Comparison of ENCODE assay signal across 8 cellular contexts in the genomic region with DNA sequence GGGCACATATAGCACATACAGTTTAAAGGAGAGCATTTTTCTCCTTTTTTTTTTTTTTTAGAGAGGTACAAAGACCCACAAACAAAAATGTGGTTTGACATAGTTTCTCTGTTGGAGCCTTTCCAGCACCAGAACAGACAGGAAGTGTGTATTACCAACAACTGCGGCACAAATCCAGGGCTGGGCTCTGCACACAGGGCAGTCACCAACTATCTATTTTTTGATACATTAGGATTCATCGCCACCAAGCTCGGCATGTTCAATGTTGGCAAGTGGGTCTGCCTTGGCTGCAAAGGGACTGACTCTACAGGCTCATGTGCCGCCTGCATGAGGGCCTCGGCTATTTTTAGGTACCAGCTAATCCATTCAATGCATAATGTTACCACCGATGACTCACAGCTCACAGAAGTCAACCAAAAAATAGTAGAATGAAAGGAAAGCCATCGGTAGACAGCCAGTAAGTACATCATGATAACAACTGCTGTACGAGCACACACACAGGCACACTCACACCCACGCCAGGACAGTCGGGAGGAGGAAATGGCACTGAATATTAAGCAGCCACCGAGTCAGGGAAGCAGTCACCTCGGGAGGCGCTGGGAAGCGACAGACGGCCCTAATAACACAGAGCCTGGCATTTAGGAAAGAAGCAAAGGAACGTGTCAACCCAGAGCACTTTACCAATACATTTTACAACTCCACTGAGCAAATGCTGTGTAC.
A peak's percentile ranks its signal among the peaks of the same experiment; 100 is the strongest.
DNase-seq lines count a peak whose midpoint lies in the region; ATAC-seq and TF ChIP-seq lines count a peak whose summit lies in the region.

No MANE protein-coding gene starts in this region.

- intact Hi-C loops in HCT116 (cut with micrococcal nuclease) (no loop called here), left colon (cut with DNase I, micrococcal nuclease) (no loop called here)

- RAD21 ChIA-PET in HCT116 (lab: Charles Lee; ENCODE audit: low non-redundant PET in 1 of 2, low total read pairs in 2 of 2, uncharacterized antibody in 2 of 2, unreplicated experiment in 2 of 2) = interaction anchor here in 1 of 2 experiments (0.7 kb wide), 1 partner anchor 979 kb away, joined by 3 read pairs; no protein-coding TSS in a partner anchor

- H3K9me2 ChIP-seq in HCT116 (ENCODE audit: insufficient read depth) = no peaks in the 10 kb centered on the region

- no peak for TF ChIP-seq RAD21 in HCT116 (IDR thresholded peaks at IDR 0.05; ENCODE audit: low read depth)

- peak overlapping the region; percentile 48 for H3K9ac ChIP-seq in HCT116 (ENCODE audit: low read length)

- H3K9me3 ChIP-seq in HCT116 (ENCODE audit: control insufficient read depth in 1 of 2, insufficient read depth in 1 of 2, low read depth in 1 of 2, low read length in 2 of 2) = no peaks in the 10 kb centered on the region

- no peaks in the 10 kb centered on the region for H3K79me2 ChIP-seq in HCT116 (ENCODE audit: insufficient read depth, low read length)

- TF ChIP-seq POLR2A in HCT116 (IDR thresholded peaks at IDR 0.05; ENCODE audit: borderline replicate concordance, extremely low read depth, insufficient read depth, insufficient read length) = no peak

- no peaks in the 10 kb centered on the region for H3K9me3 Mint-ChIP-seq in central memory CD8-positive, alpha-beta T cell

- CTCF ChIA-PET in HCT116 (lab: Charles Lee) = interaction anchor here (0.9 to 1.7 kb wide), 3 partner anchors 13 to 766 kb away, joined by 3 to 4 read pairs (median 3); no protein-coding TSS in a partner anchor

- no peaks in the 10 kb centered on the region for H3K36me3 ChIP-seq in HCT116 (ENCODE audit: control insufficient read depth in 1 of 2, insufficient read depth in 2 of 2, low read length in 2 of 2)

- no peaks in the 10 kb centered on the region for H3K27me3 Mint-ChIP-seq in central memory CD8-positive, alpha-beta T cell

- H3K4me3 ChIP-seq in HCT116 (replicated peaks in 1 of 2; ENCODE audit: low read depth in 1 of 2, low read length in 2 of 2) = peak overlapping the region; percentile 8 to 48

- peak overlapping the region; percentile 75 for H3K4me3 Mint-ChIP-seq in central memory CD8-positive, alpha-beta T cell

- POLR2A ChIA-PET in HCT116 (lab: Charles Lee) = no interaction called here

- ATAC-seq in HCT116 = peak; percentile 74
- peak; percentile 66 to 72 for ATAC-seq in activated CD4-positive, CD25-positive, alpha-beta regulatory T cell treated with anti-CD3 and anti-CD28 coated beads, Interleukin-2, amount 50 U/mL, for 24 hours
- peak; percentile 57 for ATAC-seq in central memory CD8-positive, alpha-beta T cell (replicated peaks; ENCODE audit: extremely low read depth, poor library complexity, severe bottlenecking)
- ATAC-seq in left colon = peak; percentile 34

- peak overlapping the region; percentile 86 for H3K4me2 ChIP-seq in HCT116 (ENCODE audit: low read length)

- H3K27ac ChIP-seq in HCT116 (ENCODE audit: low read depth, low read length) = peak overlapping the region; percentile 65

- H3K4me1 Mint-ChIP-seq in central memory CD8-positive, alpha-beta T cell = peaks cover 66% of the 10 kb centered on the region

- no TSS peak for BruUV-seq in HCT116 (replicated peaks; lab: Mats Ljungman, UMichigan)

- H4K20me1 ChIP-seq in HCT116 (ENCODE audit: insufficient read depth) = no peaks in the 10 kb centered on the region

- peak overlapping the region; percentile 52 for H2AFZ ChIP-seq in HCT116 (ENCODE audit: low read depth, low read length, poor library complexity, severe bottlenecking)

- DNase-seq in GM04503 (ENCODE audit: low read depth) = peak; percentile 90
- peak; percentile 59 for DNase-seq in HCT116 (ENCODE audit: low read depth, low spot score)
- DNase-seq in NAMALWA (ENCODE audit: low spot score) = peak; percentile 84
- DNase-seq in central memory CD8-positive, alpha-beta T cell (ENCODE audit: low spot score in 2 of 2) = peak; percentile 48 to 66
- DNase-seq in left colon = peak in 1 of 2 donors; percentile 37
- DNase-seq in stimulated activated CD4-positive, alpha-beta T cell treated with anti-CD3 and anti-CD28 coated beads, Interleukin-2, amount 100 ng/mL, for 4 hours (ENCODE audit: low read depth) = peak; percentile 57
- no peak for DNase-seq in NCI-H345 (lab: John Stamatoyannopoulos, UW)

- H3K4me1 ChIP-seq in HCT116 (ENCODE audit: control insufficient read depth in 1 of 2, insufficient read depth in 2 of 2, low read length in 2 of 2) = peaks cover 49 to 73% of the 10 kb centered on the region in 2 experiments

- H3K27me3 ChIP-seq in HCT116 (ENCODE audit: insufficient read depth, low read length) = no peaks in the 10 kb centered on the region

- peak overlapping the region; percentile 91 for H3K27ac Mint-ChIP-seq in central memory CD8-positive, alpha-beta T cell (ENCODE audit: low read depth)

- peaks cover 20% of the 10 kb centered on the region for H3K36me3 Mint-ChIP-seq in central memory CD8-positive, alpha-beta T cell (ENCODE audit: insufficient read depth)

- TF ChIP-seq CTCF in HCT116 (IDR thresholded peaks at IDR 0.05 in 2 of 3, conservative IDR thresholded peaks at IDR 0.05 in 1 of 3; ENCODE audit: borderline replicate concordance in 1 of 3, insufficient read depth in 1 of 3, low read depth in 2 of 3, low read length in 2 of 3) = no peak

TF ChIP-seq in HCT116, 20 proteins besides CTCF, POLR2A, EP300 and RAD21 (continues in another document):
- peak; percentile 59; the same call in 1 of the 2 replicates for TF ChIP-seq SIN3A (IDR thresholded peaks at IDR 0.05; ENCODE audit: low read depth)
- no peak for TF ChIP-seq EZH2phosphoT487 (IDR thresholded peaks at IDR 0.05; ENCODE audit: borderline replicate concordance)
- 0 out of 2 replicates have a peak, but pooled peaks have one; percentile 17 for TF ChIP-seq CEBPB (IDR thresholded peaks at IDR 0.05; ENCODE audit: low read depth)
- 0 out of 2 replicates have a peak, but pooled peaks have one; percentile 51 for TF ChIP-seq CBX3 (IDR thresholded peaks at IDR 0.05; ENCODE audit: low read depth)
- no peak for TF ChIP-seq EZH2 (IDR thresholded peaks at IDR 0.05)
- no peak for TF ChIP-seq TCF7L2 (IDR thresholded peaks at IDR 0.05; ENCODE audit: borderline replicate concordance, extremely low read depth, insufficient read depth, insufficient read length)
- no peak for TF ChIP-seq ZFX (IDR thresholded peaks at IDR 0.05)
- TF ChIP-seq FOSL1 (IDR thresholded peaks at IDR 0.05; ENCODE audit: low read depth) = peak; percentile 79
- TF ChIP-seq, protein P1, sequence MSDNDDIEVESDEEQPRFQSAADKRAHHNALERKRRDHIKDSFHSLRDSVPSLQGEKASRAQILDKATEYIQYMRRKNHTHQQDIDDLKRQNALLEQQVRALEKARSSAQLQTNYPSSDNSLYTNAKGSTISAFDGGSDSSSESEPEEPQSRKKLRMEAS (IDR thresholded peaks at IDR 0.05) = peak; percentile 46; the same call in 1 of the 2 replicates
- 0 out of 2 replicates have a peak, but pooled peaks have one; percentile 41 for TF ChIP-seq POLR2AphosphoS5 (IDR thresholded peaks at IDR 0.05; ENCODE audit: low read depth, low read length)
- TF ChIP-seq, protein P2, sequence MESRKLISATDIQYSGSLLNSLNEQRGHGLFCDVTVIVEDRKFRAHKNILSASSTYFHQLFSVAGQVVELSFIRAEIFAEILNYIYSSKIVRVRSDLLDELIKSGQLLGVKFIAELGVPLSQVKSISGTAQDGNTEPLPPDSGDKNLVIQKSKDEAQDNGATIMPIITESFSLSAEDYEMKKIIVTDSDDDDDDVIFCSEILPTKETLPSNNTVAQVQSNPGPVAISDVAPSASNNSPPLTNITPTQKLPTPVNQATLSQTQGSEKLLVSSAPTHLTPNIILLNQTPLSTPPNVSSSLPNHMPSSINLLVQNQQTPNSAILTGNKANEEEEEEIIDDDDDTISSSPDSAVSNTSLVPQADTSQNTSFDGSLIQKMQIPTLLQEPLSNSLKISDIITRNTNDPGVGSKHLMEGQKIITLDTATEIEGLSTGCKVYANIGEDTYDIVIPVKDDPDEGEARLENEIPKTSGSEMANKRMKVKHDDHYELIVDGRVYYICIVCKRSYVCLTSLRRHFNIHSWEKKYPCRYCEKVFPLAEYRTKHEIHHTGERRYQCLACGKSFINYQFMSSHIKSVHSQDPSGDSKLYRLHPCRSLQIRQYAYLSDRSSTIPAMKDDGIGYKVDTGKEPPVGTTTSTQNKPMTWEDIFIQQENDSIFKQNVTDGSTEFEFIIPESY (IDR thresholded peaks at IDR 0.05; ENCODE audit: extremely low read depth, insufficient replicate concordance, low read length) = no peak
- TF ChIP-seq YY1 (IDR thresholded peaks at IDR 0.05; ENCODE audit: extremely low read depth, insufficient replicate concordance, low read depth, low read length) = no peak
- no peak for TF ChIP-seq ELF1 (IDR thresholded peaks at IDR 0.05; ENCODE audit: borderline replicate concordance, low read depth)
- TF ChIP-seq SP1 (IDR thresholded peaks at IDR 0.05; ENCODE audit: low read depth) = peak; percentile 50; the same call in 1 of the 2 replicates
- no peak for TF ChIP-seq ZNF274 (IDR thresholded peaks at IDR 0.05; ENCODE audit: low read depth, low read length)
- no peak for TF ChIP-seq SRF (IDR thresholded peaks at IDR 0.05; ENCODE audit: low read depth)
- TF ChIP-seq EGR1 (IDR thresholded peaks at IDR 0.05; ENCODE audit: low read depth) = peak; percentile 78
- TF ChIP-seq JUND (IDR thresholded peaks at IDR 0.05) = peak; percentile 73
- TF ChIP-seq, protein P3, sequence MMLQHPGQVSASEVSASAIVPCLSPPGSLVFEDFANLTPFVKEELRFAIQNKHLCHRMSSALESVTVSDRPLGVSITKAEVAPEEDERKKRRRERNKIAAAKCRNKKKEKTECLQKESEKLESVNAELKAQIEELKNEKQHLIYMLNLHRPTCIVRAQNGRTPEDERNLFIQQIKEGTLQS (IDR thresholded peaks at IDR 0.05) = no peak
